23 cellular contexts compared by ENCODE assay signal in genomic region chr7:106314875-106315274, GRCh38.
"Had no signal": no experiment of that assay in that cellular context is flagged by ENCODE, and none has a peak within 500 bp of the region (broad histone marks: within the 10 kb centered on the region; RNA-seq: fewer than 3 reads in every experiment).

No MANE protein-coding gene starts in this region.

- H3K27ac ChIP-seq: foreskin keratinocyte, ovary, psoas muscle, thoracic aorta, vagina had no signal

- H3K9me3 ChIP-seq: esophagus muscularis mucosa, left lung, ovary, psoas muscle, thoracic aorta, vagina had no signal

- H3K36me3 ChIP-seq: esophagus muscularis mucosa, left lung, ovary, thoracic aorta, vagina had no signal

- H3K4me3 ChIP-seq: esophagus muscularis mucosa, left lung, ovary, psoas muscle, thoracic aorta, vagina had no signal

- H3K27me3 ChIP-seq: esophagus muscularis mucosa, foreskin keratinocyte, left lung, ovary, vagina had no signal

- ATAC-seq: activated CD4-positive, alpha-beta T cell treated with anti-CD3 and anti-CD28 coated beads for 36 hours; activated naive CD4-positive, alpha-beta T cell treated with anti-CD3 and anti-CD28 coated beads, Interleukin-2, amount 50 U/mL, for 72 hours; activated T-cell treated with anti-CD3 and anti-CD28 coated beads, Interleukin-2, amount 50 U/mL, for 72 hours; foreskin keratinocyte; psoas muscle had no signal

- DNase-seq: activated CD4-positive, alpha-beta T cell treated with anti-CD3 and anti-CD28 coated beads for 36 hours; activated CD4-positive, CD25-positive, alpha-beta regulatory T cell; activated naive CD4-positive, alpha-beta T cell; activated T-cell treated with anti-CD3 and anti-CD28 coated beads for 4 hours; activated T-cell treated with anti-CD3 and anti-CD28 coated beads, Interleukin-2, amount 50 U/mL, for 72 hours; anterior cingulate cortex; dermis blood vessel endothelial cell; effector CD4-positive, alpha-beta T cell; foreskin keratinocyte; kidney glomerular epithelial cell; left lung; mammary epithelial cell; naive B cell; nephron progenitor cell; ovary; psoas muscle; stimulated activated naive CD4-positive, alpha-beta T cell treated with Interleukin-2 at 50 U/mL for 16 hours; T-helper 1 cell; trophoblast cell had no signal

- H3K4me1 ChIP-seq: esophagus muscularis mucosa, psoas muscle, vagina had no signal
